ENCODE assay signal across 16 cellular contexts in the genomic region with DNA sequence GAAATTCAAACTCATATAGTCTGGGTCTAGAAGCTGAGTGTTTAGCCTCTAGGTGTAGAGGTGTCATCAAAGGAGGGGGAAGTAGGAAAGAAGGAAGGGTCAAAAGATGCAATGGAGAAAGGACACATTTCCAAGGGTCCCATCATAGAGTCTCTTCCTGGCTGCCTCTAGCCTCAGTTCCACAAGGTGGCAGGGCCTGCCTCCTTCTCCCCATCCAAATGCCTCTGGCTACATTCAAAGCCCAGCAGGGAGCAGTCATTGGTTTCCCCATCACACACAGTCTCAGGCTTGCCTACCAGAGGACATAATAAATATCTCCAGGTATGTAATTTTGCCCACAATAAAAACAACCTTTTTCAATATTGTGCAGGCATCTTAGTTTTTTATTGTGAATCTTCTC. TPM values are rescaled to one million over a fixed set of nuclear protein-coding genes. Genes with fewer than 3 reads are reported as not detected.
DNase-seq lines count a peak whose midpoint lies in the region; ATAC-seq and TF ChIP-seq lines count a peak whose summit lies in the region.
"Had no signal": no experiment of that assay in that cellular context is flagged by ENCODE, and none has a peak within 500 bp of the region (broad histone marks: within the 10 kb centered on the region; RNA-seq: fewer than 3 reads in every experiment).

No MANE protein-coding gene starts in this region.

- peaks cover 2% of the 10 kb centered on the region for H3K27me3 Mint-ChIP-seq in HFFc6 (ENCODE audit: insufficient read depth)
- no peaks in the 10 kb centered on the region for H3K27me3 Mint-ChIP-seq in activated CD8-positive, alpha-beta memory T cell treated with anti-CD3 and anti-CD28 coated beads, Interleukin-2, amount 10 ng/mL, durations not matched to agents 7 days and 5 days

- peaks cover 12% of the 10 kb centered on the region for H3K36me3 Mint-ChIP-seq in HFFc6 (ENCODE audit: low read depth)
- peaks cover 17% of the 10 kb centered on the region for H3K36me3 Mint-ChIP-seq in activated CD8-positive, alpha-beta memory T cell treated with anti-CD3 and anti-CD28 coated beads, Interleukin-2, amount 10 ng/mL, durations not matched to agents 7 days and 5 days

- TF ChIP-seq CTCF in HFFc6 (IDR thresholded peaks at IDR 0.05) (peak; percentile 46), kidney epithelial cell (IDR thresholded peaks at IDR 0.05; ENCODE audit: insufficient read depth, low read length, poor library complexity, severe bottlenecking) (peak; percentile 12)

- H3K4me1 ChIP-seq in SJCRH30, result no peaks in the 10 kb centered on the region; the same call in 1 of the 2 replicates

- no peak overlapping the region for H3K4me3 ChIP-seq in SJCRH30
- no peak overlapping the region for H3K4me3 ChIP-seq in kidney epithelial cell (ENCODE audit: low read depth, low read length)
- H3K4me3 ChIP-seq: GM12878, left ventricle myocardium inferior had no signal

- H3K36me3 ChIP-seq in SJCRH30 (peaks cover 22% of the 10 kb centered on the region), kidney epithelial cell (ENCODE audit: control insufficient read depth, insufficient read depth, low read length) (no peaks in the 10 kb centered on the region)

- H3K27ac Mint-ChIP-seq in HFFc6, result no peak overlapping the region
- no peak overlapping the region for H3K27ac Mint-ChIP-seq in activated CD8-positive, alpha-beta memory T cell treated with anti-CD3 and anti-CD28 coated beads, Interleukin-2, amount 10 ng/mL, durations not matched to agents 7 days and 5 days

- no peak for ATAC-seq in HG02623 (IDR thresholded peaks at IDR 0.05; ENCODE audit: unreplicated experiment)
- no peak for ATAC-seq in activated CD8-positive, alpha-beta memory T cell treated with anti-CD3 and anti-CD28 coated beads, Interleukin-2, amount 10 ng/mL, durations not matched to agents 7 days and 5 days
- ATAC-seq: GM12878 had no signal

- H3K4me3 Mint-ChIP-seq in HFFc6, result no peak overlapping the region
- no peak overlapping the region for H3K4me3 Mint-ChIP-seq in activated CD8-positive, alpha-beta memory T cell treated with anti-CD3 and anti-CD28 coated beads, Interleukin-2, amount 10 ng/mL, durations not matched to agents 7 days and 5 days

- H3K27me3 ChIP-seq in SJCRH30, result no peaks in the 10 kb centered on the region
- H3K27me3 ChIP-seq in kidney epithelial cell (ENCODE audit: control insufficient read depth, insufficient read depth, low read length), result no peaks in the 10 kb centered on the region

- no peak overlapping the region for H3K27ac ChIP-seq in SJCRH30
- H3K27ac ChIP-seq: left ventricle myocardium inferior had no signal

- H3K9me3 Mint-ChIP-seq in HFFc6, result no peaks in the 10 kb centered on the region
- no peaks in the 10 kb centered on the region for H3K9me3 Mint-ChIP-seq in activated CD8-positive, alpha-beta memory T cell treated with anti-CD3 and anti-CD28 coated beads, Interleukin-2, amount 10 ng/mL, durations not matched to agents 7 days and 5 days (ENCODE audit: low read depth)

- CTCF ChIA-PET in activated CD8-positive, alpha-beta memory T cell treated with anti-CD3 and anti-CD28 coated beads, Interleukin-2, amount 10 ng/mL, durations not matched to agents 7 days and 5 days (lab: Charles Lee), result interaction anchor here (1.3 to 4.9 kb wide), 3 partner anchors 12 to 113 kb away, joined by 3 to 26 read pairs (median 15); partner anchors contain the start of gene FRS2

- peaks cover 18% of the 10 kb centered on the region for H3K4me1 Mint-ChIP-seq in HFFc6 (ENCODE audit: low read depth)
- H3K4me1 Mint-ChIP-seq in activated CD8-positive, alpha-beta memory T cell treated with anti-CD3 and anti-CD28 coated beads, Interleukin-2, amount 10 ng/mL, durations not matched to agents 7 days and 5 days, result peaks cover 22% of the 10 kb centered on the region

- no peaks in the 10 kb centered on the region for H3K9me3 ChIP-seq in SJCRH30 (replicated peaks)
- H3K9me3 ChIP-seq: left ventricle myocardium inferior had no signal

- DNase-seq in NCI-H146 (lab: John Stamatoyannopoulos, UW) (peak; percentile 6), NCI-H146 treated with DMSO at 0.1 percent for 48 hours (lab: John Stamatoyannopoulos, UW; ENCODE audit: unreplicated experiment) (no peak), HFFc6 (peak; percentile 40), SJCRH30 (peak; percentile 31 to 51), kidney epithelial cell (ENCODE audit: low read depth) (no peak), LoVo (ENCODE audit: low spot score) (no peak)
- no peak for DNase-seq in activated CD8-positive, alpha-beta memory T cell treated with anti-CD3 and anti-CD28 coated beads, Interleukin-2, amount 10 ng/mL, durations not matched to agents 7 days and 5 days
- DNase-seq: activated T-cell treated with anti-CD3 and anti-CD28 coated beads for 4 hours; central memory CD4-positive, alpha-beta T cell; foreskin melanocyte; left ventricle myocardium inferior; NCI-H1417 treated with DMSO at 0.1 percent for 48 hours had no signal

RNA-seq across cellular contexts. Expression of gene CCT2, which starts 2.1 kb away (rescaled TPM):
- total RNA-seq in HFFc6 (2021; fragmentation: NEBNext Ultra II Directional; extraction: Animal tissue kit (Norgen Biotek cat#: 25700)), result 100 to 1,000 TPM; 229 to 305 (median 232) TPM
- 355 and 361 TPM in 2 replicates for total RNA-seq in SJCRH30 (2014; rRNA removed; shearing (Covaris generic))
- total RNA-seq in kidney epithelial cell, result 212 and 224 TPM in 2 replicates
- total RNA-seq in activated CD8-positive, alpha-beta memory T cell treated with anti-CD3 and anti-CD28 coated beads, Interleukin-2, amount 10 ng/mL, durations not matched to agents 7 days and 5 days, result 100 to 1,000 TPM; 193 to 271 TPM

RNA-seq across cellular contexts. Expression of gene LRRC10, which starts 27.5 kb away (rescaled TPM):
- not detected for total RNA-seq in HFFc6 (2021; fragmentation: NEBNext Ultra II Directional; extraction: Animal tissue kit (Norgen Biotek cat#: 25700))
- not detected in 2 replicates for total RNA-seq in SJCRH30 (2014; rRNA removed; shearing (Covaris generic))
- not detected in 2 replicates for total RNA-seq in kidney epithelial cell
- total RNA-seq in activated CD8-positive, alpha-beta memory T cell treated with anti-CD3 and anti-CD28 coated beads, Interleukin-2, amount 10 ng/mL, durations not matched to agents 7 days and 5 days, result not detected
- total RNA-seq: GM12878, pulmonary artery endothelial cell, ureter had no signal

Comparison
In these comparisons a context has a peak if more than half of its experiments do, and no peak if none do; other contexts are left out.
1. DNase-seq: peak in NCI-H146 (single experiment), HFFc6 (single experiment) and SJCRH30 (2 of 2); none in NCI-H146 treated with DMSO at 0.1 percent for 48 hours (single experiment), kidney epithelial cell (single experiment), activated CD8-positive, alpha-beta memory T cell treated with anti-CD3 and anti-CD28 coated beads, Interleukin-2, amount 10 ng/mL, durations not matched to agents 7 days and 5 days (single experiment) and LoVo (single experiment).